ENCODE assay signal across 26 cellular contexts in genomic region chr19:33487901-33488817, GRCh38. TPM values are rescaled to one million over a fixed set of nuclear protein-coding genes. Genes with fewer than 3 reads are reported as not detected.
A peak's percentile ranks its signal among the peaks of the same experiment; 100 is the strongest.
DNase-seq lines count a peak whose midpoint lies in the region; TF ChIP-seq lines count a peak whose summit lies in the region.
"Had no signal": no experiment of that assay in that cellular context is flagged by ENCODE, and none has a peak within 500 bp of the region (broad histone marks: within the 10 kb centered on the region; RNA-seq: fewer than 3 reads in every experiment).

No MANE protein-coding gene starts in this region.

- no peaks in the 10 kb centered on the region for H3K27me3 ChIP-seq in sigmoid colon
- H3K27me3 ChIP-seq: BLaER1 treated with 17β-estradiol and CSF1 and Interleukin-3, amounts not matched to agents 10 nM and 100 nM; cardiac muscle cell; neutrophil had no signal

- 84 to 85% methylated on average over 16 of the region's 16 CpGs for WGBS in sigmoid colon, 2 donors

- H3K4me2 ChIP-seq in OCI-LY7 (ENCODE audit: low read length) = no peak overlapping the region
- H3K4me2 ChIP-seq: BLaER1 treated with 17β-estradiol and CSF1 and Interleukin-3, amounts not matched to agents 10 nM and 100 nM; KMS-11 had no signal

- DNase-seq in NCI-H2171 treated with DMSO at 0.1 percent for 48 hours (lab: John Stamatoyannopoulos, UW) (peak; percentile 91), glutamatergic neuron (peak; percentile 83), sigmoid colon (peak; percentile 57), NCI-H1930 (lab: John Stamatoyannopoulos, UW) (no peak), OCI-LY7 (ENCODE audit: low spot score) (no peak)
- no peak for DNase-seq in activated T-cell treated with anti-CD3 and anti-CD28 coated beads, Interleukin-2, amount 50 U/mL, for 24 hours
- DNase-seq: activated CD4-positive, alpha-beta memory T cell treated with anti-CD3 and anti-CD28 coated beads, Interleukin-2, amount 10 ng/mL, durations not matched to agents 7 days and 5 days; effector CD8-positive, alpha-beta T cell; H9; MM.1S; NCI-H2081; NCI-H345; stimulated activated CD4-positive, alpha-beta T cell treated with anti-CD3 and anti-CD28 coated beads, Interleukin-15, amount 100 ng/mL, for 24 hours; stimulated activated CD4-positive, alpha-beta T cell treated with anti-CD3 and anti-CD28 coated beads, Interleukin-4, amount 100 ng/mL, for 4 hours; T-helper 2 cell; trophoblast cell had no signal

- H3K4me1 Mint-ChIP-seq in glutamatergic neuron (ENCODE audit: low read depth, unreplicated experiment) = peaks cover 27% of the 10 kb centered on the region
- no peaks in the 10 kb centered on the region for H3K4me1 Mint-ChIP-seq in activated T-cell treated with anti-CD3 and anti-CD28 coated beads, Interleukin-2, amount 50 U/mL, for 24 hours (ENCODE audit: low read depth)
- H3K4me1 Mint-ChIP-seq: activated CD4-positive, alpha-beta memory T cell treated with anti-CD3 and anti-CD28 coated beads, Interleukin-2, amount 10 ng/mL, durations not matched to agents 7 days and 5 days; H9 had no signal

- no TSS peak for BruUV-seq in OCI-LY7 (replicated peaks; lab: Mats Ljungman, UMichigan)

- POLR2A ChIA-PET in HEK293 (lab: Yijun Ruan, JAX) = interaction anchor here (0.6 kb wide), 2 partner anchors 14 to 16 kb away, joined by 3 to 4 read pairs; no protein-coding TSS in a partner anchor
- POLR2A ChIA-PET in OCI-LY7 (lab: Charles Lee) = no interaction called here

- H3K4me3 ChIP-seq in HEK293 (ENCODE audit: low read depth, low read length) = no peak overlapping the region
- H3K4me3 ChIP-seq in sigmoid colon = no peak overlapping the region
- no peak overlapping the region for H3K4me3 ChIP-seq in OCI-LY7 (ENCODE audit: low read depth, low read length, poor library complexity, severe bottlenecking)
- H3K4me3 ChIP-seq: BLaER1 treated with 17β-estradiol and CSF1 and Interleukin-3, amounts not matched to agents 10 nM and 100 nM; cardiac muscle cell; coronary artery had no signal

- H3K9me3 ChIP-seq in HEK293 (ENCODE audit: control insufficient read depth, insufficient read depth, low read depth, low read length) = peaks cover under 1% of the 10 kb centered on the region; the same call in 1 of the 2 replicates
- H3K9me3 ChIP-seq in sigmoid colon = peaks cover 0 to 6% (median 0%) of the 10 kb centered on the region in 4 donors
- H3K9me3 ChIP-seq in OCI-LY7 (ENCODE audit: low read length) = no peaks in the 10 kb centered on the region
- H3K9me3 ChIP-seq: neutrophil had no signal

- H3K27me3 Mint-ChIP-seq in glutamatergic neuron (ENCODE audit: unreplicated experiment) = peaks cover 7% of the 10 kb centered on the region
- no peaks in the 10 kb centered on the region for H3K27me3 Mint-ChIP-seq in activated T-cell treated with anti-CD3 and anti-CD28 coated beads, Interleukin-2, amount 50 U/mL, for 24 hours
- H3K27me3 Mint-ChIP-seq: activated CD4-positive, alpha-beta memory T cell treated with anti-CD3 and anti-CD28 coated beads, Interleukin-2, amount 10 ng/mL, durations not matched to agents 7 days and 5 days; activated naive CD8-positive, alpha-beta T cell; progenitor cell of endocrine pancreas had no signal

- H3K9me3 Mint-ChIP-seq in glutamatergic neuron (ENCODE audit: unreplicated experiment) = peaks cover 5% of the 10 kb centered on the region
- peaks cover 12% of the 10 kb centered on the region for H3K9me3 Mint-ChIP-seq in activated T-cell treated with anti-CD3 and anti-CD28 coated beads, Interleukin-2, amount 50 U/mL, for 24 hours
- H3K9me3 Mint-ChIP-seq: activated CD4-positive, alpha-beta memory T cell treated with anti-CD3 and anti-CD28 coated beads, Interleukin-2, amount 10 ng/mL, durations not matched to agents 7 days and 5 days; H9 had no signal

- H4K20me1 ChIP-seq in OCI-LY7 (ENCODE audit: insufficient read depth, low read length) = no peaks in the 10 kb centered on the region

- H3K79me2 ChIP-seq in OCI-LY7 (ENCODE audit: insufficient read depth, low read depth, low read length) = no peaks in the 10 kb centered on the region

- peak overlapping the region; percentile 63 for H3K4me3 Mint-ChIP-seq in glutamatergic neuron (ENCODE audit: unreplicated experiment)
- H3K4me3 Mint-ChIP-seq in activated T-cell treated with anti-CD3 and anti-CD28 coated beads, Interleukin-2, amount 50 U/mL, for 24 hours = no peak overlapping the region
- H3K4me3 Mint-ChIP-seq: activated CD4-positive, alpha-beta memory T cell treated with anti-CD3 and anti-CD28 coated beads, Interleukin-2, amount 10 ng/mL, durations not matched to agents 7 days and 5 days; activated naive CD8-positive, alpha-beta T cell; H9 had no signal

- TF ChIP-seq CTCF in HEK293 (tag by site-specific recombination; IDR thresholded peaks at IDR 0.05) (no peak), glutamatergic neuron (IDR thresholded peaks at IDR 0.05; ENCODE audit: partially characterized antibody, unreplicated experiment) (no peak), sigmoid colon (IDR thresholded peaks at IDR 0.05) (no peak), OCI-LY7 (conservative IDR thresholded peaks at IDR 0.05; ENCODE audit: low read length) (no peak)

- H3K36me3 ChIP-seq in HEK293 (ENCODE audit: control insufficient read depth in 2 of 2, insufficient read depth in 1 of 2, low read length in 2 of 2) (no peaks in the 10 kb centered on the region; a peak in 1 of 3 replicates), sigmoid colon (peaks cover 0 to 25% (median 0%) of the 10 kb centered on the region in 4 donors), OCI-LY7 (ENCODE audit: insufficient read depth, low read length) (no peaks in the 10 kb centered on the region)
- H3K36me3 ChIP-seq: cardiac muscle cell, neutrophil had no signal

- H3K27ac Mint-ChIP-seq in glutamatergic neuron (ENCODE audit: unreplicated experiment) = peak overlapping the region; percentile 59
- no peak overlapping the region for H3K27ac Mint-ChIP-seq in activated T-cell treated with anti-CD3 and anti-CD28 coated beads, Interleukin-2, amount 50 U/mL, for 24 hours
- H3K27ac Mint-ChIP-seq: activated CD4-positive, alpha-beta memory T cell treated with anti-CD3 and anti-CD28 coated beads, Interleukin-2, amount 10 ng/mL, durations not matched to agents 7 days and 5 days; activated naive CD8-positive, alpha-beta T cell; progenitor cell of endocrine pancreas had no signal

- peaks cover 1% of the 10 kb centered on the region for H3K36me3 Mint-ChIP-seq in glutamatergic neuron (ENCODE audit: unreplicated experiment)
- peaks cover 57% of the 10 kb centered on the region for H3K36me3 Mint-ChIP-seq in activated T-cell treated with anti-CD3 and anti-CD28 coated beads, Interleukin-2, amount 50 U/mL, for 24 hours (ENCODE audit: low read depth)

- intact Hi-C loops in sigmoid colon (cut with DNase I) = no loop called here
- intact Hi-C loops in OCI-LY7 (cut with micrococcal nuclease; ENCODE audit: unreplicated experiment) = no loop called here

- no peak overlapping the region for H3K27ac ChIP-seq in HEK293 (ENCODE audit: extremely low read depth, low read depth, low read length)
- no peak overlapping the region for H3K27ac ChIP-seq in sigmoid colon
- no peak overlapping the region for H3K27ac ChIP-seq in OCI-LY7 (ENCODE audit: low read depth, low read length, poor library complexity, severe bottlenecking)
- H3K27ac ChIP-seq: BLaER1 treated with 17β-estradiol and CSF1 and Interleukin-3, amounts not matched to agents 10 nM and 100 nM; coronary artery; epithelial cell of prostate; KMS-11; neutrophil; RWPE1 had no signal

- H2AFZ ChIP-seq in OCI-LY7 (ENCODE audit: low read length) = no peak overlapping the region

- CTCF ChIA-PET in HEK293 (lab: Yijun Ruan, JAX) = interaction anchor here (0.7 kb wide), 1 partner anchor 608 kb away, joined by 3 read pairs; no protein-coding TSS in a partner anchor
- CTCF ChIA-PET in OCI-LY7 (lab: Charles Lee; ENCODE audit: unreplicated experiment) = no interaction called here

- H3K4me1 ChIP-seq in HEK293 (ENCODE audit: control insufficient read depth, insufficient read depth, low read length) = no peaks in the 10 kb centered on the region
- no peaks in the 10 kb centered on the region for H3K4me1 ChIP-seq in sigmoid colon
- H3K4me1 ChIP-seq in OCI-LY7 (ENCODE audit: insufficient read depth, low read length, poor library complexity, severe bottlenecking) = no peaks in the 10 kb centered on the region

- TF ChIP-seq POLR2A in sigmoid colon (IDR thresholded peaks at IDR 0.05) = no peak

- H3K9me2 ChIP-seq in OCI-LY7 (ENCODE audit: insufficient read depth, low read length) = no peaks in the 10 kb centered on the region

- TF ChIP-seq EP300 in sigmoid colon (IDR thresholded peaks at IDR 0.05) = no peak

TF ChIP-seq in HEK293, 187 proteins besides CTCF, POLR2A, EP300 and RAD21:
- TF ChIP-seq KLF1 (tag by site-specific recombination; IDR thresholded peaks at IDR 0.05) (peak; percentile 40; the same call in 1 of the 2 replicates), ZNF133 (tag by site-specific recombination; IDR thresholded peaks at IDR 0.05) (no peak)
TF ChIP-seq in HEK293: peak in this region for 1.

RNA-seq across cellular contexts. Expression of gene PEPD, which starts 33.4 kb away (rescaled TPM):
- total RNA-seq in glutamatergic neuron (ENCODE audit: unreplicated experiment) (93.3 TPM), sigmoid colon (10 to 100 TPM; 61.5 to 69.0 (median 64.9) TPM), OCI-LY7 (2022) (29.7 and 30.5 TPM in 2 replicates)
- polyA plus RNA-seq in sigmoid colon = 100 to 1,000 TPM in 1 of 3 donors, 10 to 100 TPM in 2; 50.0 to 187 (median 79.3) TPM
- 23.5 and 24.4 TPM in 2 replicates for total RNA-seq in OCI-LY7 (2014; rRNA removed; shearing (Covaris generic))

Comparison
In these comparisons a context has a peak if more than half of its experiments do, and no peak if none do; other contexts are left out.
1. DNase-seq: peak in NCI-H2171 treated with DMSO at 0.1 percent for 48 hours (single experiment), glutamatergic neuron (single experiment) and sigmoid colon (single experiment); none in NCI-H1930 (0 of 2), activated T-cell treated with anti-CD3 and anti-CD28 coated beads, Interleukin-2, amount 50 U/mL, for 24 hours (single experiment) and OCI-LY7 (single experiment).